In genomic region chr17:66417300-66417719, GRCh38 we compare ENCODE assay signal across 1 cellular context.
TF ChIP-seq lines count a peak whose summit lies in the region.

No MANE protein-coding gene starts in this region.

TF ChIP-seq in WTC11, 78 proteins besides CTCF, POLR2A, EP300 and RAD21 (continued from another document):
- TF ChIP-seq HMGXB4 (CRISPR knock-in tag; IDR thresholded peaks at IDR 0.05), result no peak
- no peak for TF ChIP-seq HMGA2 (CRISPR knock-in tag; IDR thresholded peaks at IDR 0.05)
- TF ChIP-seq RELA (CRISPR knock-in tag; IDR thresholded peaks at IDR 0.05; ENCODE audit: borderline replicate concordance), result no peak
- TF ChIP-seq SP1 (CRISPR knock-in tag; conservative IDR thresholded peaks at IDR 0.05), result no peak
- TF ChIP-seq ZNF281 (CRISPR knock-in tag; IDR thresholded peaks at IDR 0.05), result no peak
- TF ChIP-seq ZBTB43 (CRISPR knock-in tag; IDR thresholded peaks at IDR 0.05), result no peak
- no peak for TF ChIP-seq E2F4 (CRISPR knock-in tag; IDR thresholded peaks at IDR 0.05; ENCODE audit: borderline replicate concordance, low read depth)
- TF ChIP-seq ATF3 (CRISPR knock-in tag; conservative IDR thresholded peaks at IDR 0.05), result no peak
- no peak for TF ChIP-seq PREB (CRISPR knock-in tag; IDR thresholded peaks at IDR 0.05; ENCODE audit: borderline replicate concordance)
- no peak for TF ChIP-seq MYBL2 (CRISPR knock-in tag; IDR thresholded peaks at IDR 0.05)
